In genomic region chr2:33121925-33122324, GRCh38 we compare ENCODE assay signal across 24 cellular contexts.
DNase-seq lines count a peak whose midpoint lies in the region; ATAC-seq and TF ChIP-seq lines count a peak whose summit lies in the region.
"Had no signal": no experiment of that assay in that cellular context is flagged by ENCODE, and none has a peak within 500 bp of the region (broad histone marks: within the 10 kb centered on the region; RNA-seq: fewer than 3 reads in every experiment).

No MANE protein-coding gene starts in this region.

- H3K9me3 ChIP-seq in cardiac muscle cell (ENCODE audit: low read depth) (no peaks in the 10 kb centered on the region), right atrium auricular region (no peaks in the 10 kb centered on the region), ascending aorta (no peaks in the 10 kb centered on the region)
- H3K9me3 ChIP-seq: A549; BE2C; BLaER1 treated with 17β-estradiol and CSF1 and Interleukin-3, amounts not matched to agents 10 nM and 100 nM had no signal

- peaks cover 8% of the 10 kb centered on the region for H3K4me1 Mint-ChIP-seq in endothelial cell (ENCODE audit: unreplicated experiment)
- H3K4me1 Mint-ChIP-seq in activated T-cell treated with anti-CD3 and anti-CD28 coated beads, Interleukin-2, amount 50 U/mL, for 72 hours (ENCODE audit: low read depth) = no peaks in the 10 kb centered on the region
- H3K4me1 Mint-ChIP-seq: CD14-positive monocyte; CD8-positive, alpha-beta memory T cell had no signal

- H3K27ac ChIP-seq in cardiac muscle cell = peak overlapping the region; percentile 26
- H3K27ac ChIP-seq in right atrium auricular region = no peak overlapping the region
- peak overlapping the region; percentile 34 to 50 for H3K27ac ChIP-seq in ascending aorta
- H3K27ac ChIP-seq: A549; BLaER1 treated with 17β-estradiol and CSF1 and Interleukin-3, amounts not matched to agents 10 nM and 100 nM; GM23248 had no signal

- intact Hi-C loops in ascending aorta (cut with DNase I) = no loop called here

- H3K27me3 Mint-ChIP-seq in endothelial cell (ENCODE audit: unreplicated experiment) = no peaks in the 10 kb centered on the region
- H3K27me3 Mint-ChIP-seq in activated T-cell treated with anti-CD3 and anti-CD28 coated beads, Interleukin-2, amount 50 U/mL, for 72 hours (ENCODE audit: low read depth) = peaks cover 18% of the 10 kb centered on the region

- H3K9me3 Mint-ChIP-seq in endothelial cell (ENCODE audit: unreplicated experiment) = no peaks in the 10 kb centered on the region
- no peaks in the 10 kb centered on the region for H3K9me3 Mint-ChIP-seq in activated T-cell treated with anti-CD3 and anti-CD28 coated beads, Interleukin-2, amount 50 U/mL, for 72 hours
- H3K9me3 Mint-ChIP-seq: CD4-positive, alpha-beta T cell; H9 had no signal

- DNase-seq in cardiac muscle cell (ENCODE audit: low read depth in 1 of 2, low spot score in 1 of 2) (no peak), right atrium auricular region (ENCODE audit: low spot score) (no peak), ascending aorta (ENCODE audit: low spot score in 2 of 2) (no peak), endothelial cell (ENCODE audit: low spot score) (no peak), iPS-NIHi7 (ENCODE audit: extremely low spot score) (no peak), NCI-H146 treated with DMSO at 0.1 percent for 48 hours (lab: John Stamatoyannopoulos, UW; ENCODE audit: unreplicated experiment) (no peak)
- no peak for DNase-seq in activated T-cell treated with anti-CD3 and anti-CD28 coated beads, Interleukin-2, amount 50 U/mL, for 72 hours
- DNase-seq: 8988T; ACHN; AML-193; BE2C; CD4-positive, alpha-beta T cell; CD8-positive, alpha-beta memory T cell; DMS 273 treated with DMSO at 0.1 percent for 48 hours; DMS79; EL; GDM1; GM23248; H9 had no signal

- ATAC-seq in activated T-cell treated with anti-CD3 and anti-CD28 coated beads, Interleukin-2, amount 50 U/mL, for 72 hours (replicated peaks in 1 of 2) = no peak
- ATAC-seq: A549, GM12878, HCT116 had no signal

- H3K4me3 ChIP-seq in cardiac muscle cell (no peak overlapping the region), right atrium auricular region (no peak overlapping the region), ascending aorta (no peak overlapping the region)
- H3K4me3 ChIP-seq: A549; BLaER1 treated with 17β-estradiol and CSF1 and Interleukin-3, amounts not matched to agents 10 nM and 100 nM; GM12878; GM23248 had no signal

- H3K27ac Mint-ChIP-seq in endothelial cell (ENCODE audit: unreplicated experiment) = no peak overlapping the region
- H3K27ac Mint-ChIP-seq in activated T-cell treated with anti-CD3 and anti-CD28 coated beads, Interleukin-2, amount 50 U/mL, for 72 hours = no peak overlapping the region
- H3K27ac Mint-ChIP-seq: CD14-positive monocyte; CD4-positive, alpha-beta T cell; CD8-positive, alpha-beta memory T cell; H9 had no signal

- TF ChIP-seq CTCF in cardiac muscle cell (IDR thresholded peaks at IDR 0.05; ENCODE audit: low read depth, low read length) = no peak
- no peak for TF ChIP-seq CTCF in right atrium auricular region (IDR thresholded peaks at IDR 0.05)
- TF ChIP-seq CTCF in ascending aorta (IDR thresholded peaks at IDR 0.05) = no peak
- TF ChIP-seq CTCF in endothelial cell (IDR thresholded peaks at IDR 0.05; ENCODE audit: unreplicated experiment) = no peak

- peaks cover 47% of the 10 kb centered on the region for H3K36me3 Mint-ChIP-seq in endothelial cell (ENCODE audit: low read depth, unreplicated experiment)
- H3K36me3 Mint-ChIP-seq in activated T-cell treated with anti-CD3 and anti-CD28 coated beads, Interleukin-2, amount 50 U/mL, for 72 hours (ENCODE audit: insufficient read depth in 2 of 2) = no peaks in the 10 kb centered on the region
- H3K36me3 Mint-ChIP-seq: CD14-positive monocyte; CD8-positive, alpha-beta memory T cell had no signal

- peak overlapping the region; percentile 68 for H3K4me3 Mint-ChIP-seq in endothelial cell (ENCODE audit: unreplicated experiment)
- no peak overlapping the region for H3K4me3 Mint-ChIP-seq in activated T-cell treated with anti-CD3 and anti-CD28 coated beads, Interleukin-2, amount 50 U/mL, for 72 hours
- H3K4me3 Mint-ChIP-seq: CD14-positive monocyte; CD4-positive, alpha-beta T cell; H9 had no signal

- H3K27me3 ChIP-seq in cardiac muscle cell = no peaks in the 10 kb centered on the region
- H3K27me3 ChIP-seq in right atrium auricular region = no peaks in the 10 kb centered on the region
- no peaks in the 10 kb centered on the region for H3K27me3 ChIP-seq in ascending aorta
- H3K27me3 ChIP-seq: BLaER1 treated with 17β-estradiol and CSF1 and Interleukin-3, amounts not matched to agents 10 nM and 100 nM had no signal

- H3K4me1 ChIP-seq in cardiac muscle cell (ENCODE audit: low read depth) (peaks cover 8% of the 10 kb centered on the region), right atrium auricular region (no peaks in the 10 kb centered on the region), ascending aorta (peaks cover 0 to 11% of the 10 kb centered on the region in 2 donors)
- H3K4me1 ChIP-seq: BE2C; BLaER1 treated with 17β-estradiol and CSF1 and Interleukin-3, amounts not matched to agents 10 nM and 100 nM had no signal

- no peaks in the 10 kb centered on the region for H3K36me3 ChIP-seq in cardiac muscle cell
- H3K36me3 ChIP-seq in right atrium auricular region = no peaks in the 10 kb centered on the region
- H3K36me3 ChIP-seq in ascending aorta = no peaks in the 10 kb centered on the region
- H3K36me3 ChIP-seq: BE2C; BLaER1 treated with 17β-estradiol and CSF1 and Interleukin-3, amounts not matched to agents 10 nM and 100 nM had no signal

Comparison
In these comparisons a context has a peak if more than half of its experiments do, and no peak if none do; other contexts are left out.
1. H3K27ac ChIP-seq: peak in cardiac muscle cell (single experiment) and ascending aorta (2 of 2); none in right atrium auricular region (0 of 2).